8 cellular contexts compared by ENCODE assay signal in the genomic region with DNA sequence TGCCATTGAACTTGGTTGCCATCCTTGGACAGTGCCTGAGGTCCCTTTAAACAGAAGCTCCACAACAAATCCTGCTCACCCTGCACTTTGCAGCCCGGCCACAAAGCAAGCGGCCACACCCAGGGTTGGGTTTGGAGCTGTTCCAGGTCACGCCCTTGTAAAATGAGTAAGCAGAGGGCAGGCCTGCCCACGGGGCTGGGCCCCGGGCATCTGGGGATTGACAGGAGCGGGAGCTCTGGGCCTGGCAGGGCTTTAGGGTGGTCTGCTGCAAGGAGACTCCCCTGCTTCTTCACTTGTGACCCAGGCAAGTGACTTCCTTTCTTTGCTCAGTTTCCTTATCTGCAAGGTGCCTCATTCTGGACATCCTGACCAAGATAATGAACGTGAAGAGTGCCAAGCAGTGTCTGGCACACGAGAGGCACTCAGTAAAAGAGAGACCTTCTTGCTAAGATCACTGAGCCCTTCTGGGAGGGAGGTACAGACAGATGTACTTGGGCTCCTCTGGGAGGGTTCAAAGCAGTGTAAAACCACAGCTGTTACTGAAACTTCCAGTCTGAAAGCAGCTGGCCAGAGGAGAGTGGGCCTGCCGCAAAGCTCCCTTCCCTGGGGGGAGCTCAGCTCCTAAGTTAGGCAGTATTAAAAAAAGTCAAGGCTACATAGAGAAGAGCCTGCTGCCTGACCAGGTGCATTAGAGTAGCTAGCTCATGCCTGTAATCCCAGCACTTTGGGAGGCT. TPM values are rescaled to one million over a fixed set of nuclear protein-coding genes. Genes with fewer than 3 reads are reported as not detected.
DNase-seq lines count a peak whose midpoint lies in the region; ATAC-seq and TF ChIP-seq lines count a peak whose summit lies in the region.

No MANE protein-coding gene starts in this region.

- peaks cover 84 to 96% (median 92%) of the 10 kb centered on the region in 3 donors for H3K4me1 Mint-ChIP-seq in CD8-positive, alpha-beta memory T cell

- H3K4me3 Mint-ChIP-seq in CD8-positive, alpha-beta memory T cell, result peak overlapping the region; percentile 74 to 89 (median 80)

- peak; percentile 30 for ATAC-seq in GM19468 (IDR thresholded peaks at IDR 0.05; ENCODE audit: extremely low read depth, unreplicated experiment)

- intact Hi-C loops in left ventricle myocardium inferior (cut with micrococcal nuclease), result no loop called here

- no peaks in the 10 kb centered on the region for H3K36me3 Mint-ChIP-seq in CD8-positive, alpha-beta memory T cell

- H3K4me3 ChIP-seq in CD8-positive, alpha-beta memory T cell (ENCODE audit: low read length), result peak overlapping the region; percentile 57
- peak overlapping the region; percentile 15 for H3K4me3 ChIP-seq in left ventricle myocardium inferior

- no peaks in the 10 kb centered on the region for H3K27me3 ChIP-seq in CD8-positive, alpha-beta memory T cell (ENCODE audit: insufficient read depth, low read length, poor library complexity, severe bottlenecking)
- peaks cover 22% of the 10 kb centered on the region for H3K27me3 ChIP-seq in left ventricle myocardium inferior (ENCODE audit: low read depth)

- H3K9me3 ChIP-seq in CD8-positive, alpha-beta memory T cell (ENCODE audit: low read length), result no peaks in the 10 kb centered on the region
- no peaks in the 10 kb centered on the region for H3K9me3 ChIP-seq in left ventricle myocardium inferior (replicated peaks)

- POLR2A ChIA-PET in CD8-positive, alpha-beta memory T cell (lab: Charles Lee), result interaction anchor here (0.5 to 2.0 kb wide), 11 partner anchors 11 to 184 kb away, joined by 3 to 11 read pairs (median 5); partner anchors contain the start of genes ASAP3, HNRNPR and RPL11

- CTCF ChIA-PET in CD8-positive, alpha-beta memory T cell (lab: Charles Lee), result interaction anchor here (0.6 to 34.1 kb wide), 18 partner anchors 10 to 124 kb away, joined by 3 to 588 read pairs (median 4); partner anchors contain the start of gene ID3

- H3K4me1 ChIP-seq in CD8-positive, alpha-beta memory T cell (ENCODE audit: insufficient read depth, low read length), result peaks cover 87% of the 10 kb centered on the region
- peaks cover 35% of the 10 kb centered on the region for H3K4me1 ChIP-seq in left ventricle myocardium inferior

- DNase-seq in CD8-positive, alpha-beta memory T cell, result peak; percentile 47 to 90 (median 70)
- DNase-seq in LHCN-M2 (ENCODE audit: low read depth) (peak; percentile 94), SHP77 (lab: John Stamatoyannopoulos, UW) (peak; percentile 78 to 86), activated gamma-delta T cell treated with Interleukin-2 at 50 U/mL for 16 hours (peak; percentile 84), left ventricle myocardium inferior (peak; percentile 80), cerebellar nuclear complex (lab: John Stamatoyannopoulos, UW) (no peak)
- peak; percentile 37 to 52 for DNase-seq in stimulated activated CD4-positive, alpha-beta T cell treated with anti-CD3 and anti-CD28 coated beads, Interleukin-1b, Interleukin-23, amount 100 ng/mL, for 1 hour (ENCODE audit: low read depth in 2 of 2)

- TF ChIP-seq CTCF in left ventricle myocardium inferior (IDR thresholded peaks at IDR 0.05; ENCODE audit: borderline replicate concordance), result no peak

- H3K27me3 Mint-ChIP-seq in CD8-positive, alpha-beta memory T cell, result no peaks in the 10 kb centered on the region

- no peaks in the 10 kb centered on the region for H3K36me3 ChIP-seq in CD8-positive, alpha-beta memory T cell (ENCODE audit: insufficient read depth, low read length)
- no peaks in the 10 kb centered on the region for H3K36me3 ChIP-seq in left ventricle myocardium inferior

- H3K27ac Mint-ChIP-seq in CD8-positive, alpha-beta memory T cell, result peak overlapping the region; percentile 91 to 97 (median 95)

- H3K9me3 Mint-ChIP-seq in CD8-positive, alpha-beta memory T cell, result no peaks in the 10 kb centered on the region

- peak overlapping the region; percentile 48 for H3K27ac ChIP-seq in CD8-positive, alpha-beta memory T cell (ENCODE audit: low read depth, low read length)
- peak overlapping the region; percentile 33 for H3K27ac ChIP-seq in left ventricle myocardium inferior (replicated peaks)

RNA-seq across cellular contexts. Expression of gene E2F2, which starts 2.6 kb away (rescaled TPM):
- total RNA-seq in CD8-positive, alpha-beta memory T cell, result 10 to 100 TPM; 19.1 to 19.6 TPM
- polyA plus RNA-seq in CD8-positive, alpha-beta memory T cell, result 0.76 TPM
- 6.2 and 6.6 TPM in 2 replicates for total RNA-seq in LHCN-M2 (2014; rRNA removed)
- 1.3 TPM for polyA plus RNA-seq in LHCN-M2 (2012)
- 0.16 TPM for total RNA-seq in left ventricle myocardium inferior

RNA-seq across cellular contexts. Expression of gene ID3, which starts 30.9 kb away (rescaled TPM):
- total RNA-seq in CD8-positive, alpha-beta memory T cell, result 10 to 100 TPM; 18.4 to 19.3 TPM
- polyA plus RNA-seq in CD8-positive, alpha-beta memory T cell, result 4.7 TPM
- total RNA-seq in LHCN-M2 (2014; rRNA removed) (335 and 553 TPM in 2 replicates), left ventricle myocardium inferior (75.2 TPM)
- polyA plus RNA-seq in LHCN-M2 (2012), result 331 TPM

RNA-seq across cellular contexts. Expression of gene ASAP3, which starts 44.4 kb away (rescaled TPM):
- total RNA-seq in CD8-positive, alpha-beta memory T cell, result under 1 TPM; 0.33 to 0.78 TPM
- polyA plus RNA-seq in CD8-positive, alpha-beta memory T cell, result 0.62 TPM
- total RNA-seq in LHCN-M2 (2014; rRNA removed), result 21.9 and 27.8 TPM in 2 replicates
- polyA plus RNA-seq in LHCN-M2 (2012), result 8.3 TPM
- 44.4 TPM for total RNA-seq in left ventricle myocardium inferior

Comparison
In these comparisons a context has a peak if more than half of its experiments do, and no peak if none do; other contexts are left out.
1. DNase-seq: peak in CD8-positive, alpha-beta memory T cell (5 of 5), LHCN-M2 (single experiment), SHP77 (2 of 2), activated gamma-delta T cell treated with Interleukin-2 at 50 U/mL for 16 hours (single experiment), left ventricle myocardium inferior (single experiment) and stimulated activated CD4-positive, alpha-beta T cell treated with anti-CD3 and anti-CD28 coated beads, Interleukin-1b, Interleukin-23, amount 100 ng/mL, for 1 hour (2 of 2); none in cerebellar nuclear complex (0 of 2).
2. RNA of gene ASAP3, which starts 44.4 kb away (total RNA-seq): 44.4 TPM in left ventricle myocardium inferior (single experiment) and 21.9 to 27.8 TPM in LHCN-M2; 0.33 to 0.78 TPM in CD8-positive, alpha-beta memory T cell; every median in the first group is over 10 times any median in the second.